Comparison of ENCODE assay signal across 9 cellular contexts in the genomic region with DNA sequence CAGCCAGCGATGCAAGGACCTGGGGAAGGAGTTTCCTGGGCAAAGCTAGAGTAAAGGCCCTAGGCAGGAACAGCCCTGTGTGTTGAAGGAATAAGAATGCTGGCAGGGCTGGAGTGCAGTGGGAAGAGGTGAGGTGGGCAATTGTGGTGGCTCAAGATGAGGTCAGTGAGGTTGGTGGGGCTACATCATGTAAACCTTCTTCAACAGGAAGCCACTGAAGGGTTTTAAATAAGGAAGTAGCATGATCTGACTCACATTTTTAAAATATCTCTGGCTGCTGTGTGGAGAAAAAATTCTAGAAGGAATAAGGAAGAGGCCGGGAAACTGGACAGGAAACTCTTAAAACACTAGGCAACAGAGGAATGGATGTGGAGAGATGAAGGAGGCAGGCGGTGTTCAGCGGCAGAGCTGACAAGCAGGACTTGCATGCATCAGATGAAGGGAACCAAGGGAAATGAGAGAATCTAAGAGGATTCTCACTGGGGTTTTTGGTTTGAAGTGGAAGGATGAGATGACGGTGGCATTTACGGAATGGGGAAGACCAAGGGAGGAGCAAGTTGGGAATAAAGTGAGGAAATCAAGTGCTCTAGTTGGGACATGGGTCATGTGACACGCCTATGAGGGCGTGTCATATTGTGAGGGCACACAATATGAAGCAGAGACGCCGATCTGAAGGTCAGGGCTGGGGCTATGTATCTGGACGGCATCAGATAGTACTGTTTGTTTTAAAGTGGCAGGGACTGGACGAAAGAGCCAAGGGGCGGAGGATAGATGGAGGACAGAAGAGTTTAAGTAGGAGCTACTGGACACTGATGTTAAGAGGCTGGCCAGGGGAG. TPM values are rescaled to one million over a fixed set of nuclear protein-coding genes. Genes with fewer than 3 reads are reported as not detected.
DNase-seq lines count a peak whose midpoint lies in the region; ATAC-seq and TF ChIP-seq lines count a peak whose summit lies in the region.
"Had no signal": no experiment of that assay in that cellular context is flagged by ENCODE, and none has a peak within 500 bp of the region (broad histone marks: within the 10 kb centered on the region; RNA-seq: fewer than 3 reads in every experiment).

No MANE protein-coding gene starts in this region.

- H3K4me1 ChIP-seq in Loucy (ENCODE audit: insufficient read depth, low read length, poor library complexity, severe bottlenecking) = peaks cover 27% of the 10 kb centered on the region
- peaks cover 36% of the 10 kb centered on the region for H3K4me1 ChIP-seq in endodermal cell (ENCODE audit: control insufficient read depth, insufficient read depth, low read length)
- H3K4me1 ChIP-seq in mucosa of descending colon (ENCODE audit: low read depth) = peaks cover 22% of the 10 kb centered on the region
- H3K4me1 ChIP-seq in neural progenitor cell = no peaks in the 10 kb centered on the region

- H3K27me3 Mint-ChIP-seq in endodermal cell (ENCODE audit: insufficient read depth) (no peaks in the 10 kb centered on the region), neural progenitor cell (ENCODE audit: insufficient read depth, low read depth) (no peaks in the 10 kb centered on the region)
- H3K27me3 Mint-ChIP-seq: activated CD8-positive, alpha-beta memory T cell treated with anti-CD3 and anti-CD28 coated beads, Interleukin-2, amount 10 ng/mL, durations not matched to agents 7 days and 5 days had no signal

- H3K9ac ChIP-seq in Loucy (ENCODE audit: low read depth, low read length, poor library complexity, severe bottlenecking) (no peak overlapping the region), endodermal cell (ENCODE audit: extremely low read depth, low read length, poor library complexity, severe bottlenecking) (peak overlapping the region; percentile 41), neural progenitor cell (no peak overlapping the region)

- H3K36me3 ChIP-seq in Loucy (ENCODE audit: insufficient read depth, low read length) (no peaks in the 10 kb centered on the region), endodermal cell (ENCODE audit: control insufficient read depth, insufficient read depth, low read length) (no peaks in the 10 kb centered on the region), mucosa of descending colon (ENCODE audit: low read depth) (no peaks in the 10 kb centered on the region), neural progenitor cell (no peaks in the 10 kb centered on the region)

- no peaks in the 10 kb centered on the region for H3K27me3 ChIP-seq in Loucy (ENCODE audit: insufficient read depth, low read length, poor library complexity, severe bottlenecking)
- H3K27me3 ChIP-seq in endodermal cell (ENCODE audit: control insufficient read depth, insufficient read depth, low read length, poor library complexity, severe bottlenecking) = no peaks in the 10 kb centered on the region
- H3K27me3 ChIP-seq in neural progenitor cell = no peaks in the 10 kb centered on the region

- H3K27ac ChIP-seq in endodermal cell (ENCODE audit: low read depth, low read length) (no peak overlapping the region), neural progenitor cell (no peak overlapping the region)

- peaks cover 9% of the 10 kb centered on the region for H3K4me1 Mint-ChIP-seq in endodermal cell
- H3K4me1 Mint-ChIP-seq in neural progenitor cell = peaks cover 5% of the 10 kb centered on the region

- H4K20me1 ChIP-seq in Loucy (ENCODE audit: insufficient read depth, low read length, poor library complexity, severe bottlenecking) = no peaks in the 10 kb centered on the region
- H4K20me1 ChIP-seq in neural progenitor cell (ENCODE audit: low read depth) = peaks cover 28% of the 10 kb centered on the region

- H3K9me3 Mint-ChIP-seq in endodermal cell (no peaks in the 10 kb centered on the region), neural progenitor cell (no peaks in the 10 kb centered on the region)

- no peaks in the 10 kb centered on the region for H3K9me3 ChIP-seq in Loucy (ENCODE audit: insufficient read depth, low read depth, low read length)
- no peaks in the 10 kb centered on the region for H3K9me3 ChIP-seq in endodermal cell (ENCODE audit: control insufficient read depth, low read length)
- H3K9me3 ChIP-seq in mucosa of descending colon = no peaks in the 10 kb centered on the region
- no peaks in the 10 kb centered on the region for H3K9me3 ChIP-seq in neural progenitor cell (ENCODE audit: low read depth)

- H3K36me3 Mint-ChIP-seq in endodermal cell (ENCODE audit: low read depth) (peaks cover 6% of the 10 kb centered on the region), neural progenitor cell (no peaks in the 10 kb centered on the region)
- H3K36me3 Mint-ChIP-seq: activated CD8-positive, alpha-beta memory T cell treated with anti-CD3 and anti-CD28 coated beads, Interleukin-2, amount 10 ng/mL, durations not matched to agents 7 days and 5 days had no signal

- H3K4me3 ChIP-seq in AG10803 (ENCODE audit: low read length) = no peak overlapping the region
- no peak overlapping the region for H3K4me3 ChIP-seq in Loucy (ENCODE audit: low read length, poor library complexity, severe bottlenecking)
- H3K4me3 ChIP-seq in endodermal cell (ENCODE audit: low read length) = peak overlapping the region; percentile 62
- H3K4me3 ChIP-seq in mucosa of descending colon = no peak overlapping the region
- H3K4me3 ChIP-seq in neural progenitor cell = no peak overlapping the region

- no peaks in the 10 kb centered on the region for H3K9me2 ChIP-seq in Loucy (replicated peaks; ENCODE audit: low read depth, low read length)

- WGBS in endodermal cell (ENCODE audit: insufficient coverage in 1 of 2, insufficient read length in 1 of 2), 2 experiments = 94 to 100% methylated on average over 11 to 13 of the region's 13 CpGs

- TF ChIP-seq CTCF in AG10803 (conservative IDR thresholded peaks at IDR 0.05; ENCODE audit: low read length) (no peak), Loucy (conservative IDR thresholded peaks at IDR 0.05; ENCODE audit: low read length) (no peak), endodermal cell (conservative IDR thresholded peaks at IDR 0.05) (no peak), mucosa of descending colon (IDR thresholded peaks at IDR 0.05) (no peak), neural progenitor cell (IDR thresholded peaks at IDR 0.05) (no peak)

- peak; percentile 38 for DNase-seq in AG10803 (ENCODE audit: low read depth)
- no peak for DNase-seq in endodermal cell
- DNase-seq in mucosa of descending colon = peak in 2 of 3 donors; percentile 42 to 68
- no peak for DNase-seq in cerebellar cortex (ENCODE audit: low spot score)
- no peak for DNase-seq in COR-L47 (lab: John Stamatoyannopoulos, UW)
- DNase-seq in neural progenitor cell (ENCODE audit: low spot score) = no peak
- DNase-seq: activated CD8-positive, alpha-beta memory T cell treated with anti-CD3 and anti-CD28 coated beads, Interleukin-2, amount 10 ng/mL, durations not matched to agents 7 days and 5 days had no signal

- H3K79me2 ChIP-seq in Loucy (ENCODE audit: insufficient read depth, low read length) (no peaks in the 10 kb centered on the region), neural progenitor cell (ENCODE audit: low read depth) (no peaks in the 10 kb centered on the region)

- H2AFZ ChIP-seq in Loucy (ENCODE audit: low read length) = no peak overlapping the region
- no peak overlapping the region for H2AFZ ChIP-seq in neural progenitor cell (replicated peaks)

- H3K4me2 ChIP-seq in Loucy (ENCODE audit: low read depth, low read length, poor library complexity, severe bottlenecking) (peak overlapping the region; percentile 29), neural progenitor cell (no peak overlapping the region)

- ATAC-seq in mucosa of descending colon (peak; percentile 83), HG03045 (IDR thresholded peaks at IDR 0.05; ENCODE audit: unreplicated experiment) (no peak)
- ATAC-seq: activated CD8-positive, alpha-beta memory T cell treated with anti-CD3 and anti-CD28 coated beads, Interleukin-2, amount 10 ng/mL, durations not matched to agents 7 days and 5 days had no signal

- H3K4me3 Mint-ChIP-seq in endodermal cell = no peak overlapping the region
- no peak overlapping the region for H3K4me3 Mint-ChIP-seq in neural progenitor cell
- H3K4me3 Mint-ChIP-seq: activated CD8-positive, alpha-beta memory T cell treated with anti-CD3 and anti-CD28 coated beads, Interleukin-2, amount 10 ng/mL, durations not matched to agents 7 days and 5 days had no signal

- no peaks in the 10 kb centered on the region for H3F3A ChIP-seq in Loucy (ENCODE audit: low read depth)
- H3F3A ChIP-seq in neural progenitor cell (ENCODE audit: low read depth) = no peaks in the 10 kb centered on the region

- intact Hi-C loops in mucosa of descending colon (cut with DNase I, micrococcal nuclease) = no loop called here

- H3K27ac Mint-ChIP-seq in endodermal cell = no peak overlapping the region
- no peak overlapping the region for H3K27ac Mint-ChIP-seq in neural progenitor cell
- H3K27ac Mint-ChIP-seq: activated CD8-positive, alpha-beta memory T cell treated with anti-CD3 and anti-CD28 coated beads, Interleukin-2, amount 10 ng/mL, durations not matched to agents 7 days and 5 days had no signal

RNA-seq across cellular contexts. Expression of a gene that starts 18.3 kb away (rescaled TPM):
- total RNA-seq in endodermal cell (10 to 100 TPM; 10.8 to 11.7 TPM), mucosa of descending colon (10 to 100 TPM; 10.0 to 14.1 (median 13.4) TPM), neural progenitor cell (ENCODE audit: low replicate concordance) (8.8 and 9.9 TPM in 2 replicates)
- 9.6 TPM for polyA plus RNA-seq in endodermal cell (2013, experiment 1 of 2)
- 7.7 TPM for polyA plus RNA-seq in endodermal cell (2013, experiment 2 of 2)

Comparison
In these comparisons a context has a peak if more than half of its experiments do, and no peak if none do; other contexts are left out.
1. DNase-seq: peak in AG10803 (single experiment) and mucosa of descending colon (2 of 3); none in endodermal cell (single experiment), cerebellar cortex (single experiment), COR-L47 (single experiment) and neural progenitor cell (single experiment).